20 cellular contexts compared by ENCODE assay signal in the genomic region with DNA sequence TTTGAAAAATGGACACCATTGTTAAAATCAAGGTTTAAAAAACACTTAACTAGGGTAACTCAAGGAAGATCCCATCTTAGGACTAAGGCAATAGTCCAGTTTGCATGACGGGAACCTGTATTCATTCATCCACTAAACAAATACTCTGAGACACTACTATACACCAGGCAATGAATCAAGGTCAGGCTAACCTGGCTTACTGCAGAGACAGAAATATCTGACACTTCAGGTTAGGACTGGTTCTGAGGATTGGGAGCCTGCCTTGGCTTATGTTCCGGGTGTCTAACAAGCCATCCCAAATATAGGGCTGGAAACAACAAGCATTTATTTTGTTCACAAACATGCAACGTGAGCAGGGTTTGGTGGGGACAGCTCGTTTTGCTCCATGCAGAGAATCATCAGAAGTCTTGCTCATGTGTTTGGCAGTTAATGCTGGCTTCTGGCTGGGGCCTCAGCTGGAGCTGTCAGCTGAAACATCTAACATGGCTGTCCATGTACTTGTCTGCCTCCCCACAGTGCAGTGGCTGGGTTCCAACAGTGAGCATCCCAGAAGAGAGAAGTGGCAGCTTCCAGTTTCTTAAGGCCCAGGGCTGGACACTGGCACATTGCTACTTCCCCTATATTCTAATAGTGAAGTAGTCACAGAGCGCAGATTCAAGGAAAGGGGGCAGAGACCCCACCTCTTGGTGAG. TPM values are rescaled to one million over a fixed set of nuclear protein-coding genes. Genes with fewer than 3 reads are reported as not detected.
A peak's percentile ranks its signal among the peaks of the same experiment; 100 is the strongest.
DNase-seq lines count a peak whose midpoint lies in the region; TF ChIP-seq lines count a peak whose summit lies in the region.
"Had no signal": no experiment of that assay in that cellular context is flagged by ENCODE, and none has a peak within 500 bp of the region (broad histone marks: within the 10 kb centered on the region; RNA-seq: fewer than 3 reads in every experiment).

No MANE protein-coding gene starts in this region.

- H2BK120ac ChIP-seq in mesendoderm (ENCODE audit: low read depth, low read length), result no peak overlapping the region

- H3K4ac ChIP-seq in mesendoderm (ENCODE audit: low read depth, low read length), result no peak overlapping the region

- H3K9me3 ChIP-seq in A673 (ENCODE audit: low read depth, low read length, poor library complexity, severe bottlenecking) (no peaks in the 10 kb centered on the region), MG63 (no peaks in the 10 kb centered on the region)
- H3K9me3 ChIP-seq: BLaER1 treated with 17β-estradiol and CSF1 and Interleukin-3, amounts not matched to agents 10 nM and 100 nM; Peyer's patch had no signal

- H3K18ac ChIP-seq in mesendoderm (ENCODE audit: low read length), result peak overlapping the region; percentile 9

- no peak for TF ChIP-seq POLR2A in erythroblast (IDR thresholded peaks at IDR 0.05; ENCODE audit: low read length)

- H2AK5ac ChIP-seq in mesendoderm (ENCODE audit: low read length), result no peak overlapping the region

- H3K4me3 ChIP-seq in A673 (ENCODE audit: low read depth, low read length, poor library complexity, severe bottlenecking), result no peak overlapping the region
- no peak overlapping the region for H3K4me3 ChIP-seq in MG63
- H3K4me3 ChIP-seq in mesendoderm (ENCODE audit: low read length), result no peak overlapping the region
- H3K4me3 ChIP-seq: BLaER1 treated with 17β-estradiol and CSF1 and Interleukin-3, amounts not matched to agents 10 nM and 100 nM; Peyer's patch had no signal

- intact Hi-C loops in A673 (cut with micrococcal nuclease; ENCODE audit: unreplicated experiment), result no loop called here

- H2BK5ac ChIP-seq in mesendoderm (ENCODE audit: low read length), result no peak overlapping the region

- H3K56ac ChIP-seq in mesendoderm (ENCODE audit: low read length), result no peak overlapping the region

- H3K79me2 ChIP-seq in mesendoderm (ENCODE audit: control insufficient read depth, insufficient read depth, low read length), result no peaks in the 10 kb centered on the region

- H4K5ac ChIP-seq in mesendoderm (ENCODE audit: low read length), result no peak overlapping the region

- no TSS peak for BruUV-seq in A673 (replicated peaks; lab: Mats Ljungman, UMichigan)

- TF ChIP-seq CTCF in A673 (conservative IDR thresholded peaks at IDR 0.05; ENCODE audit: low read depth, low read length), result no peak

- peaks cover 17% of the 10 kb centered on the region for H3K4me1 ChIP-seq in A673 (ENCODE audit: insufficient read depth, low read length, poor library complexity, severe bottlenecking)
- peaks cover 2% of the 10 kb centered on the region for H3K4me1 ChIP-seq in mesendoderm (ENCODE audit: control insufficient read depth, low read depth, low read length)
- H3K4me1 ChIP-seq: Peyer's patch had no signal

- no peak overlapping the region for H4K8ac ChIP-seq in mesendoderm (ENCODE audit: low read depth, low read length)

- DNase-seq in A673 (ENCODE audit: low spot score) (peak; percentile 66), MG63 (peak; percentile 8), cerebellar cortex (ENCODE audit: low spot score) (peak; percentile 9), mesendoderm (no peak), cerebellum (ENCODE audit: low spot score) (no peak), erythroblast (lab: John Stamatoyannopoulos, UW) (no peak), HUDEP-2 (lab: John Stamatoyannopoulos, UW; ENCODE audit: unreplicated experiment in 76 of 76) (no peak)
- DNase-seq in effector CD4-positive, alpha-beta T cell, result no peak
- DNase-seq: CD8-positive, alpha-beta T cell; DMS53; KG1; MV-4-11; NCI-H187; NCI-H2107; NCI-H2227 treated with DMSO at 0.1 percent for 48 hours; NCI-H526 treated with DMSO at 0.1 percent for 48 hours; NK-92 treated with Interleukin-12 subunit alpha and Interleukin-12 subunit beta, amount 100 ng/mL, for 24 hours; Peyer's patch had no signal

- no peak overlapping the region for H3K23ac ChIP-seq in mesendoderm (ENCODE audit: low read length)

- no CpG with 5 or more reads among the region's 5 CpGs for WGBS in mesendoderm (ENCODE audit: extremely low coverage, insufficient coverage, low lambda C conversion rate)

- H3K27me3 ChIP-seq in A673 (replicated peaks; ENCODE audit: insufficient read depth, low read depth, low read length, poor library complexity) (peaks cover 42% of the 10 kb centered on the region), MG63 (no peaks in the 10 kb centered on the region), mesendoderm (ENCODE audit: insufficient read depth, low read length, poor library complexity) (no peaks in the 10 kb centered on the region)
- H3K27me3 ChIP-seq: BLaER1 treated with 17β-estradiol and CSF1 and Interleukin-3, amounts not matched to agents 10 nM and 100 nM; Peyer's patch had no signal

- H2BK15ac ChIP-seq in mesendoderm (replicated peaks; ENCODE audit: low read depth), result no peak overlapping the region

- H3K9ac ChIP-seq in mesendoderm (ENCODE audit: low read length), result no peak overlapping the region
- H3K9ac ChIP-seq: BLaER1 treated with 17β-estradiol and CSF1 and Interleukin-3, amounts not matched to agents 10 nM and 100 nM had no signal

- no peaks in the 10 kb centered on the region for H3K79me1 ChIP-seq in mesendoderm (ENCODE audit: low read length)

- H3K4me2 ChIP-seq in mesendoderm (ENCODE audit: low read length), result no peak overlapping the region
- H3K4me2 ChIP-seq: BLaER1 treated with 17β-estradiol and CSF1 and Interleukin-3, amounts not matched to agents 10 nM and 100 nM had no signal

- H3K27ac ChIP-seq in A673 (ENCODE audit: low read depth, low read length, poor library complexity, severe bottlenecking) (no peak overlapping the region), mesendoderm (ENCODE audit: low read depth, low read length) (no peak overlapping the region)
- H3K27ac ChIP-seq: BLaER1 treated with 17β-estradiol and CSF1 and Interleukin-3, amounts not matched to agents 10 nM and 100 nM; Peyer's patch had no signal

- CTCF ChIA-PET in A673 (lab: Charles Lee), result no interaction called here

- POLR2A ChIA-PET in A673 (lab: Charles Lee; ENCODE audit: low non-redundant PET), result no interaction called here

- H3K36me3 ChIP-seq in A673 (ENCODE audit: insufficient read depth, low read length, poor library complexity, severe bottlenecking), result no peaks in the 10 kb centered on the region
- no peaks in the 10 kb centered on the region for H3K36me3 ChIP-seq in MG63
- no peaks in the 10 kb centered on the region for H3K36me3 ChIP-seq in mesendoderm (ENCODE audit: control insufficient read depth, insufficient read depth, low read length)
- H3K36me3 ChIP-seq: BLaER1 treated with 17β-estradiol and CSF1 and Interleukin-3, amounts not matched to agents 10 nM and 100 nM; Peyer's patch had no signal

RNA-seq across cellular contexts. Expression of gene CAMK1G, which starts 37.0 kb away (rescaled TPM):
- total RNA-seq in A673 (2021) (18.6 and 21.2 TPM in 2 replicates), cerebellum (1.8 TPM)
- total RNA-seq in MG63 (2014; rRNA removed; shearing (Covaris generic); ENCODE audit: low replicate concordance), result not detected in 2 replicates
- 0.04 TPM for polyA plus RNA-seq in mesendoderm (2013, experiment 1 of 2)
- 0.04 TPM for polyA plus RNA-seq in mesendoderm (2013, experiment 2 of 2)
- total RNA-seq: CD8-positive, alpha-beta T cell; Peyer's patch; SK-MEL-5 had no signal

Comparison
In these comparisons a context has a peak if more than half of its experiments do, and no peak if none do; other contexts are left out.
1. DNase-seq: peak in A673 (single experiment), MG63 (single experiment) and cerebellar cortex (single experiment); none in mesendoderm (single experiment), cerebellum (single experiment), erythroblast (0 of 2), effector CD4-positive, alpha-beta T cell (single experiment) and HUDEP-2 (0 of 76).